ENCODE assay signal across 1 cellular context in genomic region chr1:172269644-172270043, GRCh38.
TF ChIP-seq lines count a peak whose summit lies in the region.

No MANE protein-coding gene starts in this region.

TF ChIP-seq in GM23338, 12 proteins besides CTCF, POLR2A, EP300 and RAD21 (continued from another document):
- TF ChIP-seq, protein P1, sequence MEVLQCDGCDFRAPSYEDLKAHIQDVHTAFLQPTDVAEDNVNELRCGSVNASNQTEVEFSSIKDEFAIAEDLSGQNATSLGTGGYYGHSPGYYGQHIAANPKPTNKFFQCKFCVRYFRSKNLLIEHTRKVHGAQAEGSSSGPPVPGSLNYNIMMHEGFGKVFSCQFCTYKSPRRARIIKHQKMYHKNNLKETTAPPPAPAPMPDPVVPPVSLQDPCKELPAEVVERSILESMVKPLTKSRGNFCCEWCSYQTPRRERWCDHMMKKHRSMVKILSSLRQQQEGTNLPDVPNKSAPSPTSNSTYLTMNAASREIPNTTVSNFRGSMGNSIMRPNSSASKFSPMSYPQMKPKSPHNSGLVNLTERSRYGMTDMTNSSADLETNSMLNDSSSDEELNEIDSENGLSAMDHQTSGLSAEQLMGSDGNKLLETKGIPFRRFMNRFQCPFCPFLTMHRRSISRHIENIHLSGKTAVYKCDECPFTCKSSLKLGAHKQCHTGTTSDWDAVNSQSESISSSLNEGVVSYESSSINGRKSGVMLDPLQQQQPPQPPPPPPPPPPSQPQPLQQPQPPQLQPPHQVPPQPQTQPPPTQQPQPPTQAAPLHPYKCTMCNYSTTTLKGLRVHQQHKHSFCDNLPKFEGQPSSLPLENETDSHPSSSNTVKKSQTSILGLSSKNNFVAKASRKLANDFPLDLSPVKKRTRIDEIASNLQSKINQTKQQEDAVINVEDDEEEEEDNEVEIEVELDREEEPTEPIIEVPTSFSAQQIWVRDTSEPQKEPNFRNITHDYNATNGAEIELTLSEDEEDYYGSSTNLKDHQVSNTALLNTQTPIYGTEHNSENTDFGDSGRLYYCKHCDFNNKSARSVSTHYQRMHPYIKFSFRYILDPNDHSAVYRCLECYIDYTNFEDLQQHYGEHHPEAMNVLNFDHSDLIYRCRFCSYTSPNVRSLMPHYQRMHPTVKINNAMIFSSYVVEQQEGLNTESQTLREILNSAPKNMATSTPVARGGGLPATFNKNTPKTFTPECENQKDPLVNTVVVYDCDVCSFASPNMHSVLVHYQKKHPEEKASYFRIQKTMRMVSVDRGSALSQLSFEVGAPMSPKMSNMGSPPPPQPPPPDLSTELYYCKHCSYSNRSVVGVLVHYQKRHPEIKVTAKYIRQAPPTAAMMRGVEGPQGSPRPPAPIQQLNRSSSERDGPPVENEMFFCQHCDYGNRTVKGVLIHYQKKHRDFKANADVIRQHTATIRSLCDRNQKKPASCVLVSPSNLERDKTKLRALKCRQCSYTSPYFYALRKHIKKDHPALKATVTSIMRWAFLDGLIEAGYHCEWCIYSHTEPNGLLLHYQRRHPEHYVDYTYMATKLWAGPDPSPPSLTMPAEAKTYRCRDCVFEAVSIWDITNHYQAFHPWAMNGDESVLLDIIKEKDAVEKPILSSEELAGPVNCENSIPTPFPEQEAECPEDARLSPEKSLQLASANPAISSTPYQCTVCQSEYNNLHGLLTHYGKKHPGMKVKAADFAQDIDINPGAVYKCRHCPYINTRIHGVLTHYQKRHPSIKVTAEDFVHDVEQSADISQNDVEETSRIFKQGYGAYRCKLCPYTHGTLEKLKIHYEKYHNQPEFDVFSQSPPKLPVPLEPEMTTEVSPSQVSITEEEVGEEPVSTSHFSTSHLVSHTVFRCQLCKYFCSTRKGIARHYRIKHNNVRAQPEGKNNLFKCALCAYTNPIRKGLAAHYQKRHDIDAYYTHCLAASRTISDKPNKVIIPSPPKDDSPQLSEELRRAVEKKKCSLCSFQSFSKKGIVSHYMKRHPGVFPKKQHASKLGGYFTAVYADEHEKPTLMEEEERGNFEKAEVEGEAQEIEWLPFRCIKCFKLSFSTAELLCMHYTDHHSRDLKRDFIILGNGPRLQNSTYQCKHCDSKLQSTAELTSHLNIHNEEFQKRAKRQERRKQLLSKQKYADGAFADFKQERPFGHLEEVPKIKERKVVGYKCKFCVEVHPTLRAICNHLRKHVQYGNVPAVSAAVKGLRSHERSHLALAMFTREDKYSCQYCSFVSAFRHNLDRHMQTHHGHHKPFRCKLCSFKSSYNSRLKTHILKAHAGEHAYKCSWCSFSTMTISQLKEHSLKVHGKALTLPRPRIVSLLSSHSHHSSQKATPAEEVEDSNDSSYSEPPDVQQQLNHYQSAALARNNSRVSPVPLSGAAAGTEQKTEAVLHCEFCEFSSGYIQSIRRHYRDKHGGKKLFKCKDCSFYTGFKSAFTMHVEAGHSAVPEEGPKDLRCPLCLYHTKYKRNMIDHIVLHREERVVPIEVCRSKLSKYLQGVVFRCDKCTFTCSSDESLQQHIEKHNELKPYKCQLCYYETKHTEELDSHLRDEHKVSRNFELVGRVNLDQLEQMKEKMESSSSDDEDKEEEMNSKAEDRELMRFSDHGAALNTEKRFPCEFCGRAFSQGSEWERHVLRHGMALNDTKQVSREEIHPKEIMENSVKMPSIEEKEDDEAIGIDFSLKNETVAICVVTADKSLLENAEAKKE (CRISPR knock-in tag; IDR thresholded peaks at IDR 0.05): no peak
- TF ChIP-seq EZH2phosphoT487 (IDR thresholded peaks at IDR 0.05; ENCODE audit: unreplicated experiment) (no peak), ZNF114 (CRISPR knock-in tag; IDR thresholded peaks at IDR 0.05) (no peak), REST (IDR thresholded peaks at IDR 0.05; ENCODE audit: unreplicated experiment) (no peak), NANOG (IDR thresholded peaks at IDR 0.05; ENCODE audit: borderline replicate concordance) (no peak), CREB1 (CRISPR knock-in tag; IDR thresholded peaks at IDR 0.05; ENCODE audit: low read depth) (no peak), STAT1 (IDR thresholded peaks at IDR 0.05; ENCODE audit: unreplicated experiment) (no peak), ETS1 (IDR thresholded peaks at IDR 0.05) (no peak), JUNB (IDR thresholded peaks at IDR 0.05; ENCODE audit: unreplicated experiment) (no peak), POLR2AphosphoS5 (IDR thresholded peaks at IDR 0.05; ENCODE audit: low read depth) (no peak), ZNF331 (CRISPR knock-in tag; IDR thresholded peaks at IDR 0.05; ENCODE audit: low read depth) (no peak)
